Comparison of ENCODE assay signal across 13 cellular contexts in the genomic region with DNA sequence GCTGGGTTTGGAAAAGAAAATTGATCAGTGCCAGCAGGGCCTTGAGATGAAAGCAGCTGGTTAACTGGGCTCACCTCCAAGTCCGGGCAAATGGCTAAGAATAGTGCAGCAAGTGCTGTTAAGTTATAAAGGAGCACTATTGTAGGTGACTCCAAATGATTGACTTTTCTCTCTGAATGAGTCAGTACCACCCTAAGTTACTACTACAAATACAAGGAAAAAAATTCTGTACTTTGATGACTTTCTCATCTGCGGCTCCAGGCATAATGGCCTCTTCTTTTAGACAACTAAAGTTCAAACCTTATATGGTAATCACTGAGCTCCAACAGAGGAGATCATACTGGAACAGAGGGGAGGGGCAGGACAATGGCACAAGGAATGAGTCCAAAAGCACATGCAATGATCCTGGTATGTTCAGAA.
A peak's percentile ranks its signal among the peaks of the same experiment; 100 is the strongest.
DNase-seq lines count a peak whose midpoint lies in the region; ATAC-seq and TF ChIP-seq lines count a peak whose summit lies in the region.
"Had no signal": no experiment of that assay in that cellular context is flagged by ENCODE, and none has a peak within 500 bp of the region (broad histone marks: within the 10 kb centered on the region; RNA-seq: fewer than 3 reads in every experiment).

No MANE protein-coding gene starts in this region.

- H3K36me3 Mint-ChIP-seq in H9 (ENCODE audit: insufficient read depth in 1 of 3, low read depth in 3 of 3) (peaks cover 18 to 38% (median 18%) of the 10 kb centered on the region in 3 experiments), neural progenitor cell (peaks cover 5% of the 10 kb centered on the region)
- H3K36me3 Mint-ChIP-seq: activated naive CD4-positive, alpha-beta T cell treated with anti-CD3 and anti-CD28 coated beads, Interleukin-2, amount 50 U/mL, for 24 hours had no signal

- H4K20me1 ChIP-seq in H9 (ENCODE audit: control insufficient read depth, insufficient read depth, insufficient read length) = no peaks in the 10 kb centered on the region
- H4K20me1 ChIP-seq in neural progenitor cell (ENCODE audit: low read depth) = no peaks in the 10 kb centered on the region

- no peaks in the 10 kb centered on the region for H3K79me1 ChIP-seq in H9 (ENCODE audit: insufficient read depth, low read depth, low read length, poor library complexity, severe bottlenecking)

- H2BK5ac ChIP-seq in H9 (ENCODE audit: insufficient read length, low read length) = no peak overlapping the region

- H2BK120ac ChIP-seq in H9 (ENCODE audit: low read depth, low read length, poor library complexity, severe bottlenecking) = no peak overlapping the region

- no peak overlapping the region for H2BK20ac ChIP-seq in H9 (ENCODE audit: low read depth, low read length, poor library complexity, severe bottlenecking)

- H3T11ph ChIP-seq in H9 (ENCODE audit: low read length) = no peak overlapping the region

- H3K4me1 ChIP-seq in adipocyte (ENCODE audit: control insufficient read depth, insufficient read depth, low read length) (peaks cover 31% of the 10 kb centered on the region), H9 (ENCODE audit: insufficient read depth, low read length) (no peaks in the 10 kb centered on the region), neural progenitor cell (no peaks in the 10 kb centered on the region)

- H2AFZ ChIP-seq in H9 (ENCODE audit: low read length) = no peak overlapping the region
- no peak overlapping the region for H2AFZ ChIP-seq in neural progenitor cell (replicated peaks)

- H3K79me2 ChIP-seq in H9 (ENCODE audit: insufficient read depth, low read length) (no peaks in the 10 kb centered on the region), neural progenitor cell (ENCODE audit: low read depth) (no peaks in the 10 kb centered on the region)

- peak; percentile 79 for DNase-seq in GM04504 (ENCODE audit: low read depth)
- DNase-seq in adipocyte (ENCODE audit: low read depth) = peak; percentile 86
- DNase-seq in foreskin melanocyte = peak; percentile 63
- DNase-seq in skeletal muscle cell (ENCODE audit: low read depth) = peak; percentile 83
- DNase-seq in H9 = no peak
- no peak for DNase-seq in left colon
- no peak for DNase-seq in neural progenitor cell (ENCODE audit: low spot score)
- DNase-seq in G401 (ENCODE audit: low spot score) = no peak
- DNase-seq: activated CD4-positive, alpha-beta T cell treated with anti-CD3 and anti-CD28 coated beads for 1 hour; erythroblast; NCI-H1436 had no signal

- H3K27ac ChIP-seq in H9 (ENCODE audit: insufficient read length, low read depth, low read length) (no peak overlapping the region), neural progenitor cell (no peak overlapping the region)

- H3K27me3 ChIP-seq in adipocyte (replicated peaks; ENCODE audit: control insufficient read depth, insufficient read depth, low read length) (no peaks in the 10 kb centered on the region), H9 (ENCODE audit: insufficient read depth, low read length) (no peaks in the 10 kb centered on the region), neural progenitor cell (no peaks in the 10 kb centered on the region)

- H3K9ac ChIP-seq in adipocyte (ENCODE audit: low read length) = peak overlapping the region; percentile 61
- no peak overlapping the region for H3K9ac ChIP-seq in H9 (ENCODE audit: extremely low read depth, insufficient read length, low read length)
- no peak overlapping the region for H3K9ac ChIP-seq in neural progenitor cell

- no peak overlapping the region for H3K23ac ChIP-seq in H9 (ENCODE audit: insufficient read length, low read depth, low read length)

- no peak overlapping the region for H4K8ac ChIP-seq in H9 (replicated peaks; ENCODE audit: insufficient read length, low read depth, low read length)

- H3K27me3 Mint-ChIP-seq in H9 (ENCODE audit: low read depth) (no peaks in the 10 kb centered on the region), neural progenitor cell (ENCODE audit: insufficient read depth, low read depth) (no peaks in the 10 kb centered on the region)
- H3K27me3 Mint-ChIP-seq: activated naive CD4-positive, alpha-beta T cell treated with anti-CD3 and anti-CD28 coated beads, Interleukin-2, amount 50 U/mL, for 24 hours had no signal

- no peaks in the 10 kb centered on the region for H3F3A ChIP-seq in neural progenitor cell (ENCODE audit: low read depth)

- in situ Hi-C loops in G401 (cut with HindIII; ENCODE audit: low sequenced_read_pairs) = no loop called here

- TF ChIP-seq CTCF in H9 (conservative IDR thresholded peaks at IDR 0.05) (no peak), neural progenitor cell (IDR thresholded peaks at IDR 0.05) (no peak)

- H3K9me3 Mint-ChIP-seq in H9 = peaks cover 24 to 31% of the 10 kb centered on the region in 2 experiments
- peaks cover 32% of the 10 kb centered on the region for H3K9me3 Mint-ChIP-seq in neural progenitor cell

- H3K23me2 ChIP-seq in H9 (ENCODE audit: insufficient read length, low read depth, low read length, poor library complexity, severe bottlenecking) = no peaks in the 10 kb centered on the region

- intact Hi-C loops in left colon (cut with DNase I, micrococcal nuclease) = no loop called here

- no peak overlapping the region for H2BK15ac ChIP-seq in H9 (ENCODE audit: low read depth, low read length)

- no peak overlapping the region for H3K4me3 Mint-ChIP-seq in H9
- H3K4me3 Mint-ChIP-seq in neural progenitor cell = no peak overlapping the region
- H3K4me3 Mint-ChIP-seq: activated naive CD4-positive, alpha-beta T cell treated with anti-CD3 and anti-CD28 coated beads, Interleukin-2, amount 50 U/mL, for 24 hours had no signal

- H3K4me1 Mint-ChIP-seq in H9 (no peaks in the 10 kb centered on the region), neural progenitor cell (peaks cover 9% of the 10 kb centered on the region)
- H3K4me1 Mint-ChIP-seq: activated naive CD4-positive, alpha-beta T cell treated with anti-CD3 and anti-CD28 coated beads, Interleukin-2, amount 50 U/mL, for 24 hours had no signal

- no peak for ATAC-seq in left colon
- ATAC-seq: Panc1 had no signal

- H3K27ac Mint-ChIP-seq in H9 (no peak overlapping the region), neural progenitor cell (no peak overlapping the region)
- H3K27ac Mint-ChIP-seq: activated naive CD4-positive, alpha-beta T cell treated with anti-CD3 and anti-CD28 coated beads, Interleukin-2, amount 50 U/mL, for 24 hours had no signal

- no peaks in the 10 kb centered on the region for H3K9me3 ChIP-seq in adipocyte (ENCODE audit: control insufficient read depth, low read length)
- peaks cover 19% of the 10 kb centered on the region for H3K9me3 ChIP-seq in H9 (ENCODE audit: control insufficient read depth, low read depth, low read length)
- no peaks in the 10 kb centered on the region for H3K9me3 ChIP-seq in neural progenitor cell (ENCODE audit: low read depth)

- no peak overlapping the region for H4K91ac ChIP-seq in H9 (ENCODE audit: insufficient read length, low read depth, low read length)

- H3K18ac ChIP-seq in H9 (ENCODE audit: insufficient read length, low read depth, low read length) = no peak overlapping the region

- no peak overlapping the region for H3K14ac ChIP-seq in H9 (ENCODE audit: insufficient read depth, low read length)

- no peak overlapping the region for H2AK5ac ChIP-seq in H9 (ENCODE audit: insufficient read length, low read length)

- WGBS in H9 (ENCODE audit: extremely low coverage, insufficient read length, low lambda C conversion rate) = no CpG with 5 or more reads among the region's 2 CpGs

- no peak overlapping the region for H3K4ac ChIP-seq in H9 (ENCODE audit: low read depth, low read length)

- no peak overlapping the region for H3K56ac ChIP-seq in H9 (ENCODE audit: insufficient read length, low read depth, low read length)

- H3K36me3 ChIP-seq in adipocyte (ENCODE audit: control insufficient read depth, insufficient read depth, low read length, severe bottlenecking) (no peaks in the 10 kb centered on the region), neural progenitor cell (no peaks in the 10 kb centered on the region)

- H3K4me3 ChIP-seq in adipocyte (ENCODE audit: low read length) = no peak overlapping the region
- H3K4me3 ChIP-seq in skeletal muscle cell (ENCODE audit: low read depth, low read length) = no peak overlapping the region
- no peak overlapping the region for H3K4me3 ChIP-seq in neural progenitor cell

- no peak overlapping the region for H4K5ac ChIP-seq in H9 (ENCODE audit: insufficient read length, low read depth, low read length)

- H3K4me2 ChIP-seq in H9 (ENCODE audit: insufficient read depth, insufficient read length, low read length) (no peak overlapping the region), neural progenitor cell (no peak overlapping the region)

- no peak overlapping the region for H2BK12ac ChIP-seq in H9 (ENCODE audit: insufficient read length, low read depth, low read length)

Comparison
In these comparisons a context has a peak if more than half of its experiments do, and no peak if none do; other contexts are left out.
1. DNase-seq: peak in GM04504 (single experiment), adipocyte (single experiment), foreskin melanocyte (single experiment) and skeletal muscle cell (single experiment); none in H9 (single experiment), left colon (0 of 2), neural progenitor cell (single experiment) and G401 (single experiment).